1 cellular context compared by ENCODE assay signal in genomic region chr6:131135244-131136020, GRCh38.
A peak's percentile ranks its signal among the peaks of the same experiment; 100 is the strongest.
TF ChIP-seq lines count a peak whose summit lies in the region.

Gene AKAP7 (plus strand): TSS chr6:131135467. CDS start chr6:131135764, 297 bp downstream.

TF ChIP-seq in HepG2, 621 proteins besides CTCF, POLR2A, EP300 and RAD21 (continued from another document and continues in another):
- TF ChIP-seq ETS1 (CRISPR knock-in tag; IDR thresholded peaks at IDR 0.05) (no peak), ZBTB34 (CRISPR knock-in tag; IDR thresholded peaks at IDR 0.05) (no peak), ZSCAN31 (CRISPR knock-in tag; IDR thresholded peaks at IDR 0.05; ENCODE audit: low read depth) (peak; percentile 86), NR3C1 (CRISPR knock-in tag; IDR thresholded peaks at IDR 0.05) (no peak), ZBTB49 (CRISPR knock-in tag; IDR thresholded peaks at IDR 0.05; ENCODE audit: borderline replicate concordance) (no peak; the same call in 1 of the 2 replicates), RFX1 (IDR thresholded peaks at IDR 0.05) (no peak), HBP1 (CRISPR knock-in tag; IDR thresholded peaks at IDR 0.05; ENCODE audit: low read depth) (no peak; the same call in 1 of the 2 replicates), ZNF326 (CRISPR knock-in tag; IDR thresholded peaks at IDR 0.05; ENCODE audit: borderline replicate concordance) (no peak), CEBPG (CRISPR knock-in tag; IDR thresholded peaks at IDR 0.05) (no peak; the same call in 1 of the 2 replicates), MAF1 (CRISPR knock-in tag; IDR thresholded peaks at IDR 0.05; ENCODE audit: borderline replicate concordance) (no peak), JDP2 (CRISPR knock-in tag; IDR thresholded peaks at IDR 0.05; ENCODE audit: borderline replicate concordance) (no peak; the same call in 1 of the 2 replicates), ZNF362 (CRISPR knock-in tag; IDR thresholded peaks at IDR 0.05; ENCODE audit: borderline replicate concordance) (no peak), SNAI1 (CRISPR knock-in tag; IDR thresholded peaks at IDR 0.05; ENCODE audit: borderline replicate concordance) (no peak), ZFP90 (CRISPR knock-in tag; IDR thresholded peaks at IDR 0.05; ENCODE audit: borderline replicate concordance) (no peak; the same call in 1 of the 2 replicates), NFE2 (CRISPR knock-in tag; IDR thresholded peaks at IDR 0.05) (no peak), SP140L (CRISPR knock-in tag; IDR thresholded peaks at IDR 0.05; ENCODE audit: borderline replicate concordance) (no peak), GPN1 (CRISPR knock-in tag; IDR thresholded peaks at IDR 0.05; ENCODE audit: borderline replicate concordance) (no peak), TEF (CRISPR knock-in tag; IDR thresholded peaks at IDR 0.05) (peak; percentile 4; the same call in 1 of the 2 replicates), ZNF414 (CRISPR knock-in tag; IDR thresholded peaks at IDR 0.05) (peak; percentile 20; the same call in 1 of the 2 replicates), NCOA2 (CRISPR knock-in tag; IDR thresholded peaks at IDR 0.05) (peak; percentile 42; the same call in 1 of the 2 replicates), ESRRA (CRISPR knock-in tag; IDR thresholded peaks at IDR 0.05; ENCODE audit: low read depth) (no peak), CSRNP2 (CRISPR knock-in tag; conservative IDR thresholded peaks at IDR 0.05; ENCODE audit: low read depth) (0 out of 2 replicates have a peak, but pooled peaks have one; percentile 72), NCOA1 (CRISPR knock-in tag; IDR thresholded peaks at IDR 0.05) (peak; percentile 19), REXO4 (CRISPR knock-in tag; IDR thresholded peaks at IDR 0.05; ENCODE audit: borderline replicate concordance) (no peak), ZNF207 (IDR thresholded peaks at IDR 0.05; ENCODE audit: borderline replicate concordance) (no peak), ZNF704 (CRISPR knock-in tag; IDR thresholded peaks at IDR 0.05; ENCODE audit: borderline replicate concordance) (peak; percentile 71; the same call in 1 of the 2 replicates), ZNF180 (CRISPR knock-in tag; IDR thresholded peaks at IDR 0.05; ENCODE audit: borderline replicate concordance, low read depth) (no peak), DZIP1 (CRISPR knock-in tag; IDR thresholded peaks at IDR 0.05) (no peak), ZNF740 (CRISPR knock-in tag; IDR thresholded peaks at IDR 0.05) (no peak), NR2F6 (IDR thresholded peaks at IDR 0.05) (no peak), NR2F6 (CRISPR knock-in tag; IDR thresholded peaks at IDR 0.05) (peak; percentile 43; the same call in 1 of the 2 replicates), CC2D1A (CRISPR knock-in tag; IDR thresholded peaks at IDR 0.05) (no peak), MED1 (CRISPR knock-in tag; IDR thresholded peaks at IDR 0.05) (no peak), E2F1 (CRISPR knock-in tag; IDR thresholded peaks at IDR 0.05) (peak; percentile 32; the same call in 1 of the 2 replicates), ZNF737 (CRISPR knock-in tag; IDR thresholded peaks at IDR 0.05; ENCODE audit: borderline replicate concordance) (no peak), ZNF773 (CRISPR knock-in tag; IDR thresholded peaks at IDR 0.05; ENCODE audit: borderline replicate concordance) (peak; percentile 76; the same call in 1 of the 2 replicates), ZNF749 (CRISPR knock-in tag; IDR thresholded peaks at IDR 0.05; ENCODE audit: borderline replicate concordance) (no peak; the same call in 1 of the 2 replicates), MLXIP (CRISPR knock-in tag; IDR thresholded peaks at IDR 0.05; ENCODE audit: borderline replicate concordance) (no peak), KDM6A (CRISPR knock-in tag; IDR thresholded peaks at IDR 0.05; ENCODE audit: low read depth) (no peak)
